8 cellular contexts compared by ENCODE assay signal in the genomic region with DNA sequence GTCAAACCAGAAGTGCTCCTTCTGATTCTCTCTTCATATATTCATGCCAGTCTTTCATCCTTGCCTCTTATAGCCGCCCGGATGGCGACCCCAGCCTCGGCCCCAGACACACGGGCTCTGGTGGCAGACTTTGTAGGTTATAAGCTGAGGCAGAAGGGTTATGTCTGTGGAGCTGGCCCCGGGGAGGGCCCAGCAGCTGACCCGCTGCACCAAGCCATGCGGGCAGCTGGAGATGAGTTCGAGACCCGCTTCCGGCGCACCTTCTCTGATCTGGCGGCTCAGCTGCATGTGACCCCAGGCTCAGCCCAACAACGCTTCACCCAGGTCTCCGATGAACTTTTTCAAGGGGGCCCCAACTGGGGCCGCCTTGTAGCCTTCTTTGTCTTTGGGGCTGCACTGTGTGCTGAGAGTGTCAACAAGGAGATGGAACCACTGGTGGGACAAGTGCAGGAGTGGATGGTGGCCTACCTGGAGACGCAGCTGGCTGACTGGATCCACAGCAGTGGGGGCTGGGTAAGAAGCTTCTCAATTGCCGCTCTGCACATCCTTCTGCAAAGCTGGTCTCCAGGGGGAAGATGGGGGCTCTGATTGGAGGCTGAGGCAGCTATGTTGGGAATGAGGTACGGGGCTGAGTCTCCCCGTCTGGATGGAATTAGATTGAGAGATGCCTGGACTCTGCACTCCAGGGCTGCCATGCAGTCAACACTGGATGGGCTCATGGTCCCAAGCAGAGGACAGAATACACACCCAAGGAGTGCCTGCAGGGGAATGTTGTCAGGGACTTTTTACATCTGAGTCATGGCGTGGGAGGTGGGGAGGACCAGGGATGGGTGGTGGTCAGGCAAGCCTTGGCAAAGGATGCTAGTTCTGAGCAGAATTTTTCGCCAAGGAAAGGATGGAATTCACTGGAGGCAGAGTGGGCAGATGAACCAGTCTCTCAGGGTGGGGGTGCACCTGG. TPM values are rescaled to one million over a fixed set of nuclear protein-coding genes. Genes with fewer than 3 reads are reported as not detected.
DNase-seq lines count a peak whose midpoint lies in the region; ATAC-seq and TF ChIP-seq lines count a peak whose summit lies in the region.
"Had no signal": no experiment of that assay in that cellular context is flagged by ENCODE, and none has a peak within 500 bp of the region (broad histone marks: within the 10 kb centered on the region; RNA-seq: fewer than 3 reads in every experiment).

No MANE protein-coding gene starts in this region.

- no peaks in the 10 kb centered on the region for H3K27me3 ChIP-seq in Karpas-422 (ENCODE audit: low read length)

- H3K27me3 Mint-ChIP-seq in endothelial cell (ENCODE audit: unreplicated experiment), result peaks cover 11% of the 10 kb centered on the region

- no peak overlapping the region for H2AFZ ChIP-seq in Karpas-422 (ENCODE audit: low read length)

- peaks cover 9% of the 10 kb centered on the region; the same call in 1 of the 2 replicates for H3K36me3 ChIP-seq in Karpas-422 (ENCODE audit: insufficient read depth, low read length)

- no peaks in the 10 kb centered on the region for H3K9me3 ChIP-seq in Karpas-422 (ENCODE audit: low read length)

- peak overlapping the region; percentile 98 for H3K9ac ChIP-seq in Karpas-422 (ENCODE audit: low read length)

- H3K4me2 ChIP-seq in Karpas-422 (ENCODE audit: low read depth, low read length, poor library complexity, severe bottlenecking), result peak overlapping the region; percentile 95

- peaks cover 57% of the 10 kb centered on the region for H3K79me2 ChIP-seq in Karpas-422 (ENCODE audit: low read length)

- no peak for ATAC-seq in activated CD4-positive, CD25-positive, alpha-beta regulatory T cell treated with anti-CD3 and anti-CD28 coated beads, Interleukin-2, amount 50 U/mL, for 24 hours

- H3K27ac Mint-ChIP-seq in endothelial cell (ENCODE audit: unreplicated experiment), result peak overlapping the region; percentile 95

- H3K9me3 Mint-ChIP-seq in endothelial cell (ENCODE audit: unreplicated experiment), result no peaks in the 10 kb centered on the region

- peak overlapping the region; percentile 98 for H3K4me3 Mint-ChIP-seq in endothelial cell (ENCODE audit: unreplicated experiment)

- peak overlapping the region; percentile 59; the same call in 1 of the 2 replicates for H3K27ac ChIP-seq in Karpas-422 (ENCODE audit: low read length)

- DNase-seq in Karpas-422 (no peak), endothelial cell (ENCODE audit: low spot score) (no peak), skeletal muscle cell (ENCODE audit: low read depth) (no peak), germinal center (ENCODE audit: low spot score) (no peak), UCSD-AML1 (lab: John Stamatoyannopoulos, UW; ENCODE audit: unreplicated experiment) (no peak)
- DNase-seq: kidney glomerular epithelial cell, RPMI8226 had no signal

- no peaks in the 10 kb centered on the region for H3K9me2 ChIP-seq in Karpas-422 (replicated peaks; ENCODE audit: insufficient read depth, low read length)

- no peak for TF ChIP-seq CTCF in endothelial cell (IDR thresholded peaks at IDR 0.05; ENCODE audit: unreplicated experiment)

- H4K20me1 ChIP-seq in Karpas-422 (ENCODE audit: insufficient read depth, low read depth, low read length), result no peaks in the 10 kb centered on the region

- peaks cover 20% of the 10 kb centered on the region for H3K36me3 Mint-ChIP-seq in endothelial cell (ENCODE audit: low read depth, unreplicated experiment)

- H3K4me1 Mint-ChIP-seq in endothelial cell (ENCODE audit: unreplicated experiment), result peaks cover 30% of the 10 kb centered on the region

- H3K4me3 ChIP-seq in Karpas-422 (ENCODE audit: low read length), result peak overlapping the region; percentile 97
- peak overlapping the region; percentile 95 for H3K4me3 ChIP-seq in skeletal muscle cell (ENCODE audit: low read depth, low read length)

- H3K4me1 ChIP-seq in Karpas-422 (ENCODE audit: low read length), result peaks cover 29% of the 10 kb centered on the region

RNA-seq across cellular contexts. Expression of gene BCL2L2, which starts 1.3 kb away (rescaled TPM):
- 15.1 and 18.3 TPM in 2 replicates for total RNA-seq in Karpas-422 (2014; rRNA removed; shearing (Covaris generic); ENCODE audit: low replicate concordance)
- total RNA-seq in endothelial cell (ENCODE audit: unreplicated experiment), result 22.0 TPM

RNA-seq across cellular contexts. Expression of gene PPP1R3E, which starts 5.3 kb away (rescaled TPM):
- total RNA-seq in Karpas-422 (2014; rRNA removed; shearing (Covaris generic); ENCODE audit: low replicate concordance), result 48.3 and 70.4 TPM in 2 replicates
- 8.4 TPM for total RNA-seq in endothelial cell (ENCODE audit: unreplicated experiment)

RNA-seq across cellular contexts. Expression of gene PABPN1, which starts 13.3 kb away (rescaled TPM):
- 126 and 195 TPM in 2 replicates for total RNA-seq in Karpas-422 (2014; rRNA removed; shearing (Covaris generic); ENCODE audit: low replicate concordance)
- 191 TPM for total RNA-seq in endothelial cell (ENCODE audit: unreplicated experiment)

RNA-seq across cellular contexts. Expression of gene HOMEZ, which starts 22.0 kb away (rescaled TPM):
- 9.3 and 12.7 TPM in 2 replicates for total RNA-seq in Karpas-422 (2014; rRNA removed; shearing (Covaris generic); ENCODE audit: low replicate concordance)
- total RNA-seq in endothelial cell (ENCODE audit: unreplicated experiment), result 21.7 TPM

RNA-seq across cellular contexts. Expression of gene SLC22A17, which starts 44.7 kb away (rescaled TPM):
- not detected in 2 replicates for total RNA-seq in Karpas-422 (2014; rRNA removed; shearing (Covaris generic); ENCODE audit: low replicate concordance)
- 35.3 TPM for total RNA-seq in endothelial cell (ENCODE audit: unreplicated experiment)
